Comparison of ENCODE assay signal across 10 cellular contexts in genomic region chr3:52408466-52408865, GRCh38. TPM values are rescaled to one million over a fixed set of nuclear protein-coding genes. Genes with fewer than 3 reads are reported as not detected.
DNase-seq lines count a peak whose midpoint lies in the region; ATAC-seq and TF ChIP-seq lines count a peak whose summit lies in the region.
"Had no signal": no experiment of that assay in that cellular context is flagged by ENCODE, and none has a peak within 500 bp of the region (broad histone marks: within the 10 kb centered on the region; RNA-seq: fewer than 3 reads in every experiment).

No MANE protein-coding gene starts in this region.

- TF ChIP-seq RAD21 in IMR-90 (IDR thresholded peaks at IDR 0.05; ENCODE audit: low read length): no peak

- peaks cover 22 to 32% (median 30%) of the 10 kb centered on the region in 3 donors for H3K4me1 Mint-ChIP-seq in naive B cell

- no CpG with 5 or more reads among the region's 8 CpGs for WGBS in IMR-90 (ENCODE audit: extremely low coverage in 2 of 2, insufficient read length in 1 of 2), 2 experiments

- H3K9me3 ChIP-seq in A673 (ENCODE audit: low read depth, low read length, poor library complexity, severe bottlenecking) (no peaks in the 10 kb centered on the region), IMR-90 (ENCODE audit: control insufficient read depth, insufficient read depth, low read length) (no peaks in the 10 kb centered on the region)

- no peak overlapping the region for H3K23ac ChIP-seq in IMR-90 (ENCODE audit: low read depth, low read length)

- peaks cover 8% of the 10 kb centered on the region for H3K4me1 ChIP-seq in A673 (ENCODE audit: insufficient read depth, low read length, poor library complexity, severe bottlenecking)
- peaks cover 18% of the 10 kb centered on the region for H3K4me1 ChIP-seq in IMR-90 (ENCODE audit: control insufficient read depth, insufficient read depth, low read length)

- H3K9me1 ChIP-seq in IMR-90 (ENCODE audit: insufficient read depth, low read length): 0 out of 2 replicates have a peak, but pooled peaks cover 9% of the 10 kb centered on the region

- 0 out of 2 replicates have a peak, but pooled peaks cover 2% of the 10 kb centered on the region for H4K20me1 ChIP-seq in IMR-90 (ENCODE audit: insufficient read depth, low read length)

- no peak overlapping the region for H2BK20ac ChIP-seq in IMR-90 (ENCODE audit: low read depth, low read length)

- H4K8ac ChIP-seq in IMR-90 (ENCODE audit: low read depth in 2 of 2, low read length in 2 of 2): no peak overlapping the region

- H3K36me3 ChIP-seq in A673 (ENCODE audit: insufficient read depth, low read length, poor library complexity, severe bottlenecking) (peaks cover 6% of the 10 kb centered on the region), IMR-90 (ENCODE audit: control insufficient read depth, insufficient read depth, low read length) (peaks cover 45% of the 10 kb centered on the region), brain microvascular endothelial cell (replicated peaks) (peaks cover 36% of the 10 kb centered on the region)

- peaks cover 33 to 59% of the 10 kb centered on the region in 2 experiments for H3K79me1 ChIP-seq in IMR-90 (ENCODE audit: low read depth in 1 of 2, low read length in 2 of 2)

- CTCF ChIA-PET in A673 (lab: Charles Lee): no interaction called here
- CTCF ChIA-PET in IMR-90 (lab: Yijun Ruan, JAX): no interaction called here

- H3K4me2 ChIP-seq in IMR-90 (ENCODE audit: low read depth, low read length): peak overlapping the region; percentile 99; the same call in 1 of the 2 replicates

- H3K27ac Mint-ChIP-seq in naive B cell: peak overlapping the region in 5 of 6 donors; percentile 17 to 99 (median 78)

- H3K14ac ChIP-seq in IMR-90 (replicated peaks; ENCODE audit: low read depth, low read length): no peak overlapping the region

- H2AK9ac ChIP-seq in IMR-90 (replicated peaks; ENCODE audit: low read depth, low read length, poor library complexity): no peak overlapping the region

- intact Hi-C loops in A673 (cut with micrococcal nuclease; ENCODE audit: unreplicated experiment): no loop called here
- intact Hi-C loops in IMR-90 (cut with micrococcal nuclease): no loop called here

- dilution Hi-C loops in IMR-90 (cut with HindIII; ENCODE audit: low sequenced_read_pairs, unreplicated experiment): no loop called here

- no peak overlapping the region for H3K9ac ChIP-seq in IMR-90 (ENCODE audit: low read depth, low read length)

- no peaks in the 10 kb centered on the region for H3K9me3 Mint-ChIP-seq in naive B cell

- H3K4me3 Mint-ChIP-seq in naive B cell: peak overlapping the region; percentile 80 to 97 (median 90)

- BruUV-seq in A673 (replicated peaks; lab: Mats Ljungman, UMichigan): no TSS peak
- BruUV-seq in IMR-90 (replicated peaks; lab: Mats Ljungman, UMichigan): no TSS peak

- TF ChIP-seq CTCF in A673 (conservative IDR thresholded peaks at IDR 0.05; ENCODE audit: low read depth, low read length) (no peak), IMR-90 (conservative IDR thresholded peaks at IDR 0.05; ENCODE audit: low read depth, low read length) (no peak), brain microvascular endothelial cell (IDR thresholded peaks at IDR 0.05; ENCODE audit: low read depth, low read length, missing control alignments) (no peak)

- no peak overlapping the region for H4K91ac ChIP-seq in IMR-90 (ENCODE audit: insufficient read depth, low read depth, low read length)

- in situ Hi-C loops in IMR-90 (cut with MboI; ENCODE audit: low sequenced_read_pairs) (no loop called here), brain microvascular endothelial cell (cut with HindIII; ENCODE audit: low pct_ligation_motif_present, low sequenced_read_pairs) (no loop called here)

- H3K4ac ChIP-seq in IMR-90 (ENCODE audit: low read depth, low read length): no peak overlapping the region

- no peak for TF ChIP-seq POLR2A in IMR-90 (IDR thresholded peaks at IDR 0.05; ENCODE audit: low read depth, low read length)

- no peaks in the 10 kb centered on the region for H3K27me3 Mint-ChIP-seq in naive B cell

- H3K56ac ChIP-seq in IMR-90 (ENCODE audit: extremely low read depth, insufficient read depth, low read length): no peak overlapping the region

- POLR2A ChIA-PET in A673 (lab: Charles Lee; ENCODE audit: low non-redundant PET): no interaction called here
- POLR2A ChIA-PET in IMR-90 (lab: Charles Lee; ENCODE audit: unreplicated experiment): no interaction called here

- no peak for ATAC-seq in IMR-90 (ENCODE audit: low read depth)
- no peak for ATAC-seq in naive B cell (ENCODE audit: low read depth in 2 of 2)
- no peak for ATAC-seq in esophagus mucosa

- H3K27ac ChIP-seq in A673 (ENCODE audit: low read depth, low read length, poor library complexity, severe bottlenecking): no peak overlapping the region
- no peak overlapping the region for H3K27ac ChIP-seq in IMR-90 (ENCODE audit: insufficient read depth, low read length)
- H3K27ac ChIP-seq in brain microvascular endothelial cell: no peak overlapping the region

- peak overlapping the region; percentile 80 for H3K4me3 ChIP-seq in A673 (ENCODE audit: low read depth, low read length, poor library complexity, severe bottlenecking)
- H3K4me3 ChIP-seq in IMR-90 (ENCODE audit: insufficient read depth, low read depth, low read length): no peak overlapping the region
- H3K4me3 ChIP-seq in brain microvascular endothelial cell (ENCODE audit: low read depth, low read length): peak overlapping the region; percentile 5

- DNase-seq in A673 (ENCODE audit: low spot score): no peak
- DNase-seq in IMR-90: no peak
- DNase-seq in brain microvascular endothelial cell: no peak
- no peak for DNase-seq in naive B cell
- DNase-seq in activated CD4-positive, CD25-positive, alpha-beta regulatory T cell treated with anti-CD3 and anti-CD28 coated beads, Interleukin-2, amount 50 U/mL, for 72 hours: no peak
- no peak for DNase-seq in iPS-NIHi7 (ENCODE audit: extremely low spot score)
- DNase-seq in Ammon's horn (ENCODE audit: low spot score): no peak
- DNase-seq: activated CD4-positive, alpha-beta T cell treated with anti-CD3 and anti-CD28 coated beads for 1 hour; DMS153 had no signal

- H2AFZ ChIP-seq in IMR-90 (replicated peaks; ENCODE audit: low read length, poor library complexity): no peak overlapping the region

- H2BK15ac ChIP-seq in IMR-90 (ENCODE audit: low read depth, low read length): no peak overlapping the region

- H3K36me3 Mint-ChIP-seq in naive B cell: peaks cover 0 to 10% of the 10 kb centered on the region in 2 donors

- no peak overlapping the region for H4K5ac ChIP-seq in IMR-90 (ENCODE audit: low read depth, low read length)

- no peak overlapping the region for H2BK120ac ChIP-seq in IMR-90 (ENCODE audit: low read depth, low read length)

- no peak overlapping the region for H2BK5ac ChIP-seq in IMR-90 (ENCODE audit: low read depth, low read length, poor library complexity, severe bottlenecking)

- no peak overlapping the region for H3K18ac ChIP-seq in IMR-90 (ENCODE audit: low read depth, low read length)

- no peak overlapping the region for H2AK5ac ChIP-seq in IMR-90 (ENCODE audit: low read depth, low read length)

- H3K27me3 ChIP-seq in A673 (replicated peaks; ENCODE audit: insufficient read depth, low read depth, low read length, poor library complexity) (no peaks in the 10 kb centered on the region), IMR-90 (ENCODE audit: control insufficient read depth, insufficient read depth, low read length) (no peaks in the 10 kb centered on the region), brain microvascular endothelial cell (replicated peaks) (no peaks in the 10 kb centered on the region)

TF ChIP-seq in IMR-90, 13 proteins besides CTCF, POLR2A, EP300 and RAD21 (continues in another document):
- TF ChIP-seq MXI1 (IDR thresholded peaks at IDR 0.05; ENCODE audit: borderline replicate concordance, low read depth, low read length) (no peak), CHD1 (IDR thresholded peaks at IDR 0.05; ENCODE audit: low read depth, low read length) (no peak), CEBPB (IDR thresholded peaks at IDR 0.05; ENCODE audit: low read depth, low read length) (no peak), RFX5 (IDR thresholded peaks at IDR 0.05; ENCODE audit: low read depth, low read length) (no peak), RCOR1 (IDR thresholded peaks at IDR 0.05; ENCODE audit: insufficient replicate concordance, low read length) (no peak), BHLHE40 (IDR thresholded peaks at IDR 0.05; ENCODE audit: low read depth, low read length) (no peak)

RNA-seq across cellular contexts. Expression of gene BAP1, which starts 1.3 kb away (rescaled TPM):
- total RNA-seq in A673 (2021): 49.5 and 53.1 TPM in 2 replicates
- 35.0 and 36.4 TPM in 2 replicates for total RNA-seq in IMR-90 (2012; rRNA removed)
- 48.6 and 55.2 TPM in 2 replicates for polyA plus RNA-seq in IMR-90 (2012; rRNA removed)
- 38.5 and 49.0 TPM in 2 replicates for polyA plus RNA-seq in IMR-90 (2012; cell fraction: cytosol; rRNA removed)
- 163 and 234 TPM in 2 replicates for polyA plus RNA-seq in IMR-90 (2012; cell fraction: nucleus; rRNA removed; ENCODE audit: low replicate concordance)
- polyA plus RNA-seq in naive B cell (ENCODE audit: low read depth in 6 of 6): 10 to 100 TPM; 13.9 to 29.7 (median 16.2) TPM
- 43.9 TPM for total RNA-seq in esophagus mucosa

RNA-seq across cellular contexts. Expression of gene PHF7, which starts 2.0 kb away (rescaled TPM):
- total RNA-seq in A673 (2021) (2.9 and 4.5 TPM in 2 replicates), IMR-90 (2012; rRNA removed) (2.5 and 2.9 TPM in 2 replicates), esophagus mucosa (6.0 TPM)
- polyA plus RNA-seq in IMR-90 (2012; rRNA removed) (2.1 and 2.8 TPM in 2 replicates), naive B cell (ENCODE audit: low read depth in 6 of 6) (10 to 100 TPM; 13.2 to 16.3 (median 14.9) TPM)
- 0.81 and 1.0 TPM in 2 replicates for polyA plus RNA-seq in IMR-90 (2012; cell fraction: cytosol; rRNA removed)
- 2.0 and 8.4 TPM in 2 replicates for polyA plus RNA-seq in IMR-90 (2012; cell fraction: nucleus; rRNA removed; ENCODE audit: low replicate concordance)

RNA-seq across cellular contexts. Expression of gene SEMA3G, which starts 36.4 kb away (rescaled TPM):
- total RNA-seq in A673 (2021) (0.07 TPM in 1 of 2 replicates, not detected in the other), IMR-90 (2012; rRNA removed) (not detected in 2 replicates), esophagus mucosa (2.7 TPM)
- polyA plus RNA-seq in IMR-90 (2012; rRNA removed) (0.04 and 0.07 TPM in 2 replicates), naive B cell (ENCODE audit: low read depth in 6 of 6) (not detected)
- 0.01 and 0.07 TPM in 2 replicates for polyA plus RNA-seq in IMR-90 (2012; cell fraction: cytosol; rRNA removed)
- polyA plus RNA-seq in IMR-90 (2012; cell fraction: nucleus; rRNA removed; ENCODE audit: low replicate concordance): 0.01 and 0.03 TPM in 2 replicates

RNA-seq across cellular contexts. Expression of gene TNNC1, which starts 45.4 kb away (rescaled TPM):
- total RNA-seq in A673 (2021) (not detected in 2 replicates), IMR-90 (2012; rRNA removed) (1.1 and 1.3 TPM in 2 replicates), esophagus mucosa (0.88 TPM)
- polyA plus RNA-seq in IMR-90 (2012; rRNA removed) (4.0 and 4.6 TPM in 2 replicates), naive B cell (ENCODE audit: low read depth in 6 of 6) (not detected)
- polyA plus RNA-seq in IMR-90 (2012; cell fraction: cytosol; rRNA removed): 1.8 and 2.3 TPM in 2 replicates
- 3.4 and 6.2 TPM in 2 replicates for polyA plus RNA-seq in IMR-90 (2012; cell fraction: nucleus; rRNA removed; ENCODE audit: low replicate concordance)

RNA-seq across cellular contexts. Expression of gene NISCH, which starts 46.9 kb away (rescaled TPM):
- total RNA-seq in A673 (2021): 46.9 and 48.6 TPM in 2 replicates
- total RNA-seq in IMR-90 (2012; rRNA removed): 34.2 and 36.9 TPM in 2 replicates
- 86.0 and 92.2 TPM in 2 replicates for polyA plus RNA-seq in IMR-90 (2012; rRNA removed)
- polyA plus RNA-seq in IMR-90 (2012; cell fraction: cytosol; rRNA removed): 37.7 and 53.7 TPM in 2 replicates
- 524 and 765 TPM in 2 replicates for polyA plus RNA-seq in IMR-90 (2012; cell fraction: nucleus; rRNA removed; ENCODE audit: low replicate concordance)
- polyA plus RNA-seq in naive B cell (ENCODE audit: low read depth in 6 of 6): 10 to 100 TPM; 14.4 to 27.0 (median 15.7) TPM
- total RNA-seq in esophagus mucosa: 38.0 TPM
